In genomic region chr10:31620236-31621151, GRCh38 we compare ENCODE assay signal across 9 cellular contexts.
DNase-seq lines count a peak whose midpoint lies in the region; ATAC-seq and TF ChIP-seq lines count a peak whose summit lies in the region.
"Had no signal": no experiment of that assay in that cellular context is flagged by ENCODE, and none has a peak within 500 bp of the region (broad histone marks: within the 10 kb centered on the region; RNA-seq: fewer than 3 reads in every experiment).

No MANE protein-coding gene starts in this region.

- H3K27ac ChIP-seq in GM23338 (ENCODE audit: low read depth) (no peak overlapping the region), stomach (peak overlapping the region; percentile 20 to 76 (median 57))
- H3K27ac ChIP-seq: neutrophil had no signal

- in situ Hi-C loops in astrocyte of the spinal cord (cut with HindIII; ENCODE audit: low sequenced_read_pairs): no loop called here

- no peak for TF ChIP-seq POLR2A in stomach (IDR thresholded peaks at IDR 0.05)

- peak overlapping the region; percentile 11; the same call in 1 of the 2 replicates for H2AFZ ChIP-seq in GM23338

- ATAC-seq in GM23338: peak; percentile 85
- no peak for ATAC-seq in GM21515 (IDR thresholded peaks at IDR 0.05; ENCODE audit: unreplicated experiment)
- ATAC-seq in stimulated activated naive CD8-positive, alpha-beta T cell treated with anti-CD3 and anti-CD28 coated beads, Interleukin-15, Interleukin-2, amounts not matched to agents 100 U/mL and 50 U/mL, for 24 hours: no peak

- 55 to 68% (median 58%) methylated on average over 14 of the region's 14 CpGs for WGBS in stomach, 5 donors

- DNase-seq in GM23338 (ENCODE audit: low spot score): peak; percentile 80
- DNase-seq in astrocyte of the spinal cord (ENCODE audit: low read depth, low spot score): peak; percentile 64
- DNase-seq in iPS-NIHi7 (ENCODE audit: extremely low spot score): peak; percentile 88
- no peak for DNase-seq in stomach
- DNase-seq in stimulated activated naive CD8-positive, alpha-beta T cell treated with anti-CD3 and anti-CD28 coated beads, Interleukin-15, Interleukin-2, amounts not matched to agents 100 U/mL and 50 U/mL, for 24 hours: no peak
- no peak for DNase-seq in stimulated activated CD4-positive, alpha-beta T cell treated with anti-CD3 and anti-CD28 coated beads, Interleukin-2, amount 100 ng/mL, for 48 hours
- DNase-seq in NCI-H1694 treated with DMSO at 0.1 percent for 48 hours (lab: John Stamatoyannopoulos, UW): no peak

- peaks cover 14% of the 10 kb centered on the region for H3K9me3 Mint-ChIP-seq in GM23338

- H3K4me3 ChIP-seq in GM23338: no peak overlapping the region
- H3K4me3 ChIP-seq in astrocyte of the spinal cord (ENCODE audit: low read depth, low read length): no peak overlapping the region
- H3K4me3 ChIP-seq in stomach: no peak overlapping the region

- no peak overlapping the region for H3K4me3 Mint-ChIP-seq in GM23338

- H3F3A ChIP-seq in GM23338 (replicated peaks; ENCODE audit: low read depth): no peaks in the 10 kb centered on the region

- no peak for TF ChIP-seq EP300 in stomach (IDR thresholded peaks at IDR 0.05)

- no peaks in the 10 kb centered on the region for H3K4me1 ChIP-seq in GM23338 (ENCODE audit: insufficient read depth)
- peaks cover 14 to 33% (median 22%) of the 10 kb centered on the region in 4 donors for H3K4me1 ChIP-seq in stomach

- H3K9me2 ChIP-seq in GM23338 (ENCODE audit: insufficient read depth): peaks cover 7% of the 10 kb centered on the region; the same call in 1 of the 2 replicates

- peaks cover 13% of the 10 kb centered on the region for H3K4me1 Mint-ChIP-seq in GM23338

- TF ChIP-seq CTCF in GM23338 (conservative IDR thresholded peaks at IDR 0.05; ENCODE audit: low read depth in 2 of 2) (peak; percentile 70), astrocyte of the spinal cord (IDR thresholded peaks at IDR 0.05; ENCODE audit: low read depth, low read length) (peak; percentile 15), stomach (IDR thresholded peaks at IDR 0.05) (peak in 1 of 7 experiments; percentile 11)

- H3K36me3 ChIP-seq in GM23338 (ENCODE audit: insufficient read depth): 0 out of 2 replicates have a peak, but pooled peaks cover 6% of the 10 kb centered on the region
- no peaks in the 10 kb centered on the region for H3K36me3 ChIP-seq in stomach
- H3K36me3 ChIP-seq: neutrophil had no signal

- H3K79me2 ChIP-seq in GM23338 (replicated peaks; ENCODE audit: insufficient read depth): no peaks in the 10 kb centered on the region

- H3K36me3 Mint-ChIP-seq in GM23338 (ENCODE audit: low read depth): peaks cover 12% of the 10 kb centered on the region; the same call in 2 of the 3 replicates

- H3K4me2 ChIP-seq in GM23338: no peak overlapping the region

- H3K27me3 Mint-ChIP-seq in GM23338 (ENCODE audit: insufficient read depth, low read depth, poor library complexity): peaks cover 4% of the 10 kb centered on the region

- H4K20me1 ChIP-seq in GM23338 (replicated peaks; ENCODE audit: insufficient read depth): no peaks in the 10 kb centered on the region

- H3K27me3 ChIP-seq in GM23338 (ENCODE audit: insufficient read depth) (no peaks in the 10 kb centered on the region), stomach (no peaks in the 10 kb centered on the region)
- H3K27me3 ChIP-seq: neutrophil had no signal

- intact Hi-C loops in stomach (cut with DNase I; ENCODE audit: low total_unique reads): no loop called here

- H3K9me3 ChIP-seq in stomach: peaks cover 0 to 5% (median 0%) of the 10 kb centered on the region in 4 donors
- H3K9me3 ChIP-seq: neutrophil had no signal

- no peak overlapping the region for H3K27ac Mint-ChIP-seq in GM23338

TF ChIP-seq in GM23338, 12 proteins besides CTCF, POLR2A, EP300 and RAD21 (continues in another document):
- TF ChIP-seq REST (IDR thresholded peaks at IDR 0.05; ENCODE audit: unreplicated experiment) (no peak), ZNF114 (CRISPR knock-in tag; IDR thresholded peaks at IDR 0.05) (no peak), ETS1 (IDR thresholded peaks at IDR 0.05) (no peak), JUNB (IDR thresholded peaks at IDR 0.05; ENCODE audit: unreplicated experiment) (no peak), POLR2AphosphoS5 (IDR thresholded peaks at IDR 0.05; ENCODE audit: low read depth) (no peak)

Comparison
In these comparisons a context has a peak if more than half of its experiments do, and no peak if none do; other contexts are left out.
1. DNase-seq: peak in GM23338 (single experiment), astrocyte of the spinal cord (single experiment) and iPS-NIHi7 (single experiment); none in stomach (single experiment), stimulated activated naive CD8-positive, alpha-beta T cell treated with anti-CD3 and anti-CD28 coated beads, Interleukin-15, Interleukin-2, amounts not matched to agents 100 U/mL and 50 U/mL, for 24 hours (single experiment), stimulated activated CD4-positive, alpha-beta T cell treated with anti-CD3 and anti-CD28 coated beads, Interleukin-2, amount 100 ng/mL, for 48 hours (0 of 2) and NCI-H1694 treated with DMSO at 0.1 percent for 48 hours (single experiment).